Comparison of ENCODE assay signal across 8 cellular contexts in the genomic region with DNA sequence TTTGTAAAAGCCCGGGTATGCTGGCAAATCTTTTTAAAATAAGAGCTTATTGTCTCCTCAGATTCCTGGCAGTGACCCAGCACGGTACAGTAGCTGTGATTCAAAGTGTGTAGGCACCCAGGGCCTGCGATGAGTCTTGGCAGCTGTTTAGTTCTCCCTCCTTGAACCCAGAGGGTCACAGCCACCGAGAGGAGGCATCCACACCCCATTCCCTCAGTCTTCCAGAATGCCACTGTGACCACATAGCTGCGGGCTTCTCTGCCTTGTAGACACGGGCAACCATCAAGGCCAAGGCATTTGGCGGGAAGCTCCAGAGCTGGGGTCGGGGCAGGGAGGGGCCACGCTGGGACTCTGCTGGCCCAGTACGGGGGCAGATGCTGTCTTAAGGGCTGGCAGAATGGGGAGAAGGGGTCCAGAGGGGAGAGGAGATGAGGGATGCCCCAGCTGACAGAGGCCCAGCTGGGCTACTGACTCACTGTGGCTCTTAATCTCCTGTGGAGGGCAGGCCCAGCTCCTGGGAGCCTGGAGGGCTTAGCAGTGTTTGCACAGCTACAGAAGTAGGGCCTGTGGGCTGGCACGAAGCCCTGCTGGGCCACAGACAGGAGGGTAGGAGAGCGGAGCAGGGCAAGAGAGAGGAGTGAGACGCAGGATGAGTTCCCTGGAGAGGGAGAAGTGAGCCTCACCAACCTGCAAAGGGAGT.
DNase-seq lines count a peak whose midpoint lies in the region; ATAC-seq and TF ChIP-seq lines count a peak whose summit lies in the region.

No MANE protein-coding gene starts in this region.

- H3K4me3 Mint-ChIP-seq in activated T-cell treated with anti-CD3 and anti-CD28 coated beads, Interleukin-2, amount 50 U/mL, for 24 hours = no peak overlapping the region

- H3K4me2 ChIP-seq in skeletal muscle satellite cell (ENCODE audit: low read length) = peak overlapping the region; percentile 69

- intact Hi-C loops in mucosa of descending colon (cut with DNase I, micrococcal nuclease) = no loop called here

- H3K9ac ChIP-seq in skeletal muscle satellite cell (ENCODE audit: low read depth, low read length) = peak overlapping the region; percentile 66

- no peak overlapping the region for H3K27ac Mint-ChIP-seq in activated T-cell treated with anti-CD3 and anti-CD28 coated beads, Interleukin-2, amount 50 U/mL, for 24 hours

- H3K36me3 ChIP-seq in H7 (replicated peaks; ENCODE audit: control insufficient read depth, insufficient read depth, low read length) = no peaks in the 10 kb centered on the region
- H3K36me3 ChIP-seq in skeletal muscle satellite cell (ENCODE audit: insufficient read depth, low read length) = no peaks in the 10 kb centered on the region
- no peaks in the 10 kb centered on the region for H3K36me3 ChIP-seq in mucosa of descending colon (ENCODE audit: low read depth)

- TF ChIP-seq CTCF in epithelial cell of esophagus (IDR thresholded peaks at IDR 0.05; ENCODE audit: insufficient read depth, low read depth, low read length, missing control alignments) = no peak
- no peak for TF ChIP-seq CTCF in mucosa of descending colon (IDR thresholded peaks at IDR 0.05)

- peaks cover 5% of the 10 kb centered on the region for H3K27me3 Mint-ChIP-seq in activated T-cell treated with anti-CD3 and anti-CD28 coated beads, Interleukin-2, amount 50 U/mL, for 24 hours

- H3K9me3 Mint-ChIP-seq in activated T-cell treated with anti-CD3 and anti-CD28 coated beads, Interleukin-2, amount 50 U/mL, for 24 hours = no peaks in the 10 kb centered on the region

- H3K4me3 ChIP-seq in H7 (ENCODE audit: insufficient read depth, low read depth, low read length) (no peak overlapping the region), epithelial cell of esophagus (ENCODE audit: low read length) (no peak overlapping the region), skeletal muscle satellite cell (ENCODE audit: low read length) (peak overlapping the region; percentile 29), mucosa of descending colon (no peak overlapping the region)

- H3K9me3 ChIP-seq in skeletal muscle satellite cell (replicated peaks; ENCODE audit: low read length) (no peaks in the 10 kb centered on the region), mucosa of descending colon (no peaks in the 10 kb centered on the region)

- DNase-seq in H7 (peak; percentile 47), NCI-H524 treated with DMSO at 0.1 percent for 48 hours (lab: John Stamatoyannopoulos, UW) (peak; percentile 87), epithelial cell of esophagus (ENCODE audit: low read depth) (peak; percentile 94), mucosa of descending colon (no peak)
- DNase-seq in activated T-cell treated with anti-CD3 and anti-CD28 coated beads, Interleukin-2, amount 50 U/mL, for 24 hours = no peak
- no peak for DNase-seq in activated CD4-positive, CD25-positive, alpha-beta regulatory T cell (lab: John Stamatoyannopoulos, UW)

- H3K4me1 ChIP-seq in skeletal muscle satellite cell (ENCODE audit: control insufficient read depth, insufficient read depth, low read length) (peaks cover 57% of the 10 kb centered on the region), mucosa of descending colon (ENCODE audit: low read depth) (peaks cover 8% of the 10 kb centered on the region)

- H3K4me1 Mint-ChIP-seq in activated T-cell treated with anti-CD3 and anti-CD28 coated beads, Interleukin-2, amount 50 U/mL, for 24 hours (ENCODE audit: low read depth) = no peaks in the 10 kb centered on the region

- no peaks in the 10 kb centered on the region for H3K36me3 Mint-ChIP-seq in activated T-cell treated with anti-CD3 and anti-CD28 coated beads, Interleukin-2, amount 50 U/mL, for 24 hours (ENCODE audit: low read depth)

- H3K27me3 ChIP-seq in H7 (ENCODE audit: control insufficient read depth, insufficient read depth, low read length) = no peaks in the 10 kb centered on the region
- H3K27me3 ChIP-seq in skeletal muscle satellite cell (ENCODE audit: control insufficient read depth, insufficient read depth, low read length) = peaks cover 3% of the 10 kb centered on the region

- ATAC-seq in GM19324 (IDR thresholded peaks at IDR 0.05; ENCODE audit: low FRiP score, unreplicated experiment) (no peak), mucosa of descending colon (no peak)

Comparison
In these comparisons a context has a peak if more than half of its experiments do, and no peak if none do; other contexts are left out.
1. DNase-seq: peak in H7 (single experiment), NCI-H524 treated with DMSO at 0.1 percent for 48 hours (single experiment) and epithelial cell of esophagus (single experiment); none in activated T-cell treated with anti-CD3 and anti-CD28 coated beads, Interleukin-2, amount 50 U/mL, for 24 hours (single experiment), mucosa of descending colon (0 of 3) and activated CD4-positive, CD25-positive, alpha-beta regulatory T cell (0 of 4).